ENCODE assay signal across 25 cellular contexts in genomic region chr10:19119191-19119590, GRCh38.
DNase-seq lines count a peak whose midpoint lies in the region; ATAC-seq and TF ChIP-seq lines count a peak whose summit lies in the region.
"Had no signal": no experiment of that assay in that cellular context is flagged by ENCODE, and none has a peak within 500 bp of the region (broad histone marks: within the 10 kb centered on the region; RNA-seq: fewer than 3 reads in every experiment).

No MANE protein-coding gene starts in this region.

- H3K9me2 ChIP-seq in PC-3 (replicated peaks; ENCODE audit: low read length) = no peaks in the 10 kb centered on the region

- H2BK120ac ChIP-seq in mesendoderm (ENCODE audit: low read depth, low read length) = no peak overlapping the region

- no peak overlapping the region for H3K23ac ChIP-seq in mesendoderm (ENCODE audit: low read length)

- no peak overlapping the region for H3K27ac Mint-ChIP-seq in endodermal cell
- H3K27ac Mint-ChIP-seq: HFFc6, IgD-negative memory B cell had no signal

- no peak overlapping the region for H2BK5ac ChIP-seq in mesendoderm (ENCODE audit: low read length)

- H3K4ac ChIP-seq in mesendoderm (ENCODE audit: low read depth, low read length) = no peak overlapping the region

- no peak overlapping the region for H2AFZ ChIP-seq in PC-3 (ENCODE audit: low read length)

- no peak overlapping the region for H3K4me2 ChIP-seq in mesendoderm (ENCODE audit: low read length)
- no peak overlapping the region for H3K4me2 ChIP-seq in PC-3 (ENCODE audit: low read length)
- H3K4me2 ChIP-seq: KMS-11 had no signal

- no peaks in the 10 kb centered on the region for H3K36me3 ChIP-seq in endodermal cell (ENCODE audit: control insufficient read depth, insufficient read depth, low read length)
- no peaks in the 10 kb centered on the region for H3K36me3 ChIP-seq in mesendoderm (ENCODE audit: control insufficient read depth, insufficient read depth, low read length)
- H3K36me3 ChIP-seq in upper lobe of right lung = no peaks in the 10 kb centered on the region
- no peaks in the 10 kb centered on the region for H3K36me3 ChIP-seq in sigmoid colon
- no peaks in the 10 kb centered on the region for H3K36me3 ChIP-seq in PC-3 (ENCODE audit: low read depth, low read length)
- H3K36me3 ChIP-seq: HAP-1, SJCRH30 had no signal

- TF ChIP-seq POLR2A in sigmoid colon (IDR thresholded peaks at IDR 0.05) = no peak

- H3K56ac ChIP-seq in mesendoderm (ENCODE audit: low read length) = no peak overlapping the region

- no peak for ATAC-seq in upper lobe of right lung
- ATAC-seq in PC-3 = no peak
- ATAC-seq: Right ventricle myocardium inferior, SK-N-SH treated with all-trans-retinoic acid at 6 μM for 48 hours had no signal

- H3K27ac ChIP-seq in endodermal cell (ENCODE audit: low read depth, low read length) (no peak overlapping the region), mesendoderm (ENCODE audit: low read depth, low read length) (no peak overlapping the region), upper lobe of right lung (no peak overlapping the region), sigmoid colon (no peak overlapping the region), PC-3 (ENCODE audit: low read length) (no peak overlapping the region)
- H3K27ac ChIP-seq: KMS-11, SJCRH30 had no signal

- no peaks in the 10 kb centered on the region for H3K79me2 ChIP-seq in mesendoderm (ENCODE audit: control insufficient read depth, insufficient read depth, low read length)
- no peaks in the 10 kb centered on the region for H3K79me2 ChIP-seq in PC-3 (ENCODE audit: low read length)

- no peaks in the 10 kb centered on the region for H3K36me3 Mint-ChIP-seq in endodermal cell (ENCODE audit: low read depth)
- H3K36me3 Mint-ChIP-seq: IgD-negative memory B cell had no signal

- no peaks in the 10 kb centered on the region for H3K9me3 ChIP-seq in endodermal cell (ENCODE audit: control insufficient read depth, low read length)
- no peaks in the 10 kb centered on the region for H3K9me3 ChIP-seq in upper lobe of right lung
- no peaks in the 10 kb centered on the region for H3K9me3 ChIP-seq in sigmoid colon
- H3K9me3 ChIP-seq in PC-3 (ENCODE audit: low read length) = no peaks in the 10 kb centered on the region
- H3K9me3 ChIP-seq: HAP-1, SJCRH30 had no signal

- no peak overlapping the region for H2AK5ac ChIP-seq in mesendoderm (ENCODE audit: low read length)

- intact Hi-C loops in upper lobe of right lung (cut with DNase I) (no loop called here), sigmoid colon (cut with DNase I) (no loop called here), posterior vena cava (cut with DNase I) (no loop called here), PC-3 (cut with micrococcal nuclease) (no loop called here)

- H4K5ac ChIP-seq in mesendoderm (ENCODE audit: low read length) = no peak overlapping the region

- H3K4me3 ChIP-seq in endodermal cell (ENCODE audit: low read length) (no peak overlapping the region), mesendoderm (ENCODE audit: low read length) (no peak overlapping the region), upper lobe of right lung (no peak overlapping the region), sigmoid colon (no peak overlapping the region), PC-3 (ENCODE audit: low read length) (no peak overlapping the region)
- H3K4me3 ChIP-seq: HAP-1, SJCRH30 had no signal

- TF ChIP-seq CTCF in endodermal cell (conservative IDR thresholded peaks at IDR 0.05) = no peak
- no peak for TF ChIP-seq CTCF in upper lobe of right lung (IDR thresholded peaks at IDR 0.05)
- TF ChIP-seq CTCF in sigmoid colon (IDR thresholded peaks at IDR 0.05) = no peak
- TF ChIP-seq CTCF in PC-3 (conservative IDR thresholded peaks at IDR 0.05; ENCODE audit: low read depth, low read length) = no peak

- H3F3A ChIP-seq in PC-3 (ENCODE audit: low read length, unreplicated experiment) = no peaks in the 10 kb centered on the region

- no peak overlapping the region for H4K8ac ChIP-seq in mesendoderm (ENCODE audit: low read depth, low read length)

- H3K4me1 ChIP-seq in endodermal cell (ENCODE audit: control insufficient read depth, insufficient read depth, low read length) (no peaks in the 10 kb centered on the region), mesendoderm (ENCODE audit: control insufficient read depth, low read depth, low read length) (no peaks in the 10 kb centered on the region), upper lobe of right lung (no peaks in the 10 kb centered on the region), sigmoid colon (no peaks in the 10 kb centered on the region), PC-3 (ENCODE audit: insufficient read depth, low read length) (no peaks in the 10 kb centered on the region)
- H3K4me1 ChIP-seq: HAP-1, SJCRH30 had no signal

- peak; percentile 43 for DNase-seq in ELF-1 (ENCODE audit: low read depth, low spot score)
- peak; percentile 3 for DNase-seq in M059J (ENCODE audit: low read depth)
- DNase-seq in endodermal cell = peak; percentile 65
- peak; percentile 8 for DNase-seq in mesendoderm
- no peak for DNase-seq in upper lobe of right lung
- DNase-seq in sigmoid colon = no peak
- no peak for DNase-seq in posterior vena cava (ENCODE audit: low spot score)
- no peak for DNase-seq in PC-3
- DNase-seq: 8988T, Calu3, DMS79 treated with DMSO at 0.1 percent for 48 hours, HFFc6, NCI-H1092, NCI-H1417 treated with DMSO at 0.1 percent for 48 hours, NCI-H1694 treated with DMSO at 0.1 percent for 48 hours, NCI-H2081, NCI-H226, NCI-H510A, NCI-H69, SJCRH30 had no signal

- CTCF ChIA-PET in PC-3 (lab: Charles Lee) = no interaction called here

- H3K9ac ChIP-seq in endodermal cell (ENCODE audit: extremely low read depth, low read length, poor library complexity, severe bottlenecking) (no peak overlapping the region), mesendoderm (ENCODE audit: low read length) (no peak overlapping the region), PC-3 (ENCODE audit: low read length) (no peak overlapping the region)
- H3K9ac ChIP-seq: KMS-11 had no signal

- H3K27me3 ChIP-seq in endodermal cell (ENCODE audit: control insufficient read depth, insufficient read depth, low read length, poor library complexity, severe bottlenecking) = no peaks in the 10 kb centered on the region
- H3K27me3 ChIP-seq in mesendoderm (ENCODE audit: insufficient read depth, low read length, poor library complexity) = no peaks in the 10 kb centered on the region
- H3K27me3 ChIP-seq in upper lobe of right lung = no peaks in the 10 kb centered on the region
- H3K27me3 ChIP-seq in sigmoid colon = no peaks in the 10 kb centered on the region
- H3K27me3 ChIP-seq in PC-3 (ENCODE audit: low read length) = no peaks in the 10 kb centered on the region
- H3K27me3 ChIP-seq: SJCRH30 had no signal

- 36 to 47% methylated on average over 5 to 6 of the region's 6 CpGs for WGBS in endodermal cell (ENCODE audit: insufficient coverage in 1 of 2, insufficient read length in 1 of 2), 2 experiments
- WGBS in mesendoderm (ENCODE audit: extremely low coverage, insufficient coverage, low lambda C conversion rate) = no CpG with 5 or more reads among the region's 6 CpGs
- 71 to 89% methylated on average over 6 of the region's 6 CpGs for WGBS in sigmoid colon, 2 donors

- no peaks in the 10 kb centered on the region for H4K20me1 ChIP-seq in PC-3 (ENCODE audit: low read length)

- no TSS peak for BruUV-seq in PC-3 (replicated peaks; lab: Mats Ljungman, UMichigan)

- no peaks in the 10 kb centered on the region for H3K79me1 ChIP-seq in mesendoderm (ENCODE audit: low read length)

- H3K4me1 Mint-ChIP-seq in endodermal cell = peaks cover 6% of the 10 kb centered on the region
- H3K4me1 Mint-ChIP-seq: IgD-negative memory B cell had no signal

- no peaks in the 10 kb centered on the region for H3K9me3 Mint-ChIP-seq in endodermal cell

- H3K4me3 Mint-ChIP-seq in endodermal cell = no peak overlapping the region
- H3K4me3 Mint-ChIP-seq: HFFc6 had no signal

- POLR2A ChIA-PET in PC-3 (lab: Charles Lee; ENCODE audit: unreplicated experiment) = no interaction called here

- H3K27me3 Mint-ChIP-seq in endodermal cell (ENCODE audit: insufficient read depth) = no peaks in the 10 kb centered on the region
- H3K27me3 Mint-ChIP-seq: IgD-negative memory B cell had no signal

- no peak overlapping the region for H3K18ac ChIP-seq in mesendoderm (ENCODE audit: low read length)

- no peak overlapping the region for H2BK15ac ChIP-seq in mesendoderm (replicated peaks; ENCODE audit: low read depth)

- no peak for TF ChIP-seq EP300 in sigmoid colon (IDR thresholded peaks at IDR 0.05)

Comparison
In these comparisons a context has a peak if more than half of its experiments do, and no peak if none do; other contexts are left out.
1. DNase-seq: peak in ELF-1 (single experiment), M059J (single experiment), endodermal cell (single experiment) and mesendoderm (single experiment); none in upper lobe of right lung (single experiment), sigmoid colon (single experiment), posterior vena cava (single experiment) and PC-3 (single experiment).